Comparison of ENCODE assay signal across 22 cellular contexts in the genomic region with DNA sequence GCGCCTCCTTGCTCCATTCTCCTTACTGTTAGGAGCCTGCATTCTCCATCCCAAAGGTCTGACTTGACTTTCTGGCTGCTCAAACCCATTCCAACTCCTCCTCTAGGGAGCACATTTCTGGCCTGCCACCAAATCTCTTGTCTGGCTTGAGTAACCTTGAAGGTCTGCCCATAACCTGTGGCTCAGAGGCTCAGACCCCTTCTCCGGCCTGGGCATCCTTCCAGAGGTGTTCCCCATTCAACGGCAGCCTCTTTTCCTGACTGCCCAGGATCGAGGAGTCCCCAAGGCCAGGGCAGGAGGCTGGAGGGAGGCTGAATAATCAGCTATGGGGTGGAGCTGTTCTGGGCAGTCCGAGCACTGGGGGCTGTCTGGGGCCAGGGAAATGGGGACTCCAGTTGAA. TPM values are rescaled to one million over a fixed set of nuclear protein-coding genes. Genes with fewer than 3 reads are reported as not detected.
DNase-seq lines count a peak whose midpoint lies in the region; ATAC-seq, FAIRE-seq and TF ChIP-seq lines count a peak whose summit lies in the region.
"Had no signal": no experiment of that assay in that cellular context is flagged by ENCODE, and none has a peak within 500 bp of the region (broad histone marks: within the 10 kb centered on the region; RNA-seq: fewer than 3 reads in every experiment).

No MANE protein-coding gene starts in this region.

- H3K4me3 ChIP-seq in astrocyte (ENCODE audit: insufficient read depth, low read depth, low read length) (no peak overlapping the region), osteoblast (ENCODE audit: insufficient read depth, low read length) (no peak overlapping the region)
- H3K4me3 ChIP-seq: esophagus squamous epithelium, heart left ventricle had no signal

- no peak for TF ChIP-seq CTCF in astrocyte (IDR thresholded peaks at IDR 0.05; ENCODE audit: insufficient read depth, low read depth, low read length)
- no peak for TF ChIP-seq CTCF in osteoblast (IDR thresholded peaks at IDR 0.05; ENCODE audit: extremely low read depth, low read depth, low read length)

- CTCF ChIA-PET in activated CD4-positive, alpha-beta T cell treated with anti-CD3 and anti-CD28 coated beads for 36 hours (lab: Charles Lee), result interaction anchor here (1.0 to 1.2 kb wide), 2 partner anchors 11 to 19 kb away, joined by 3 read pairs; no protein-coding TSS in a partner anchor

- peaks cover 50% of the 10 kb centered on the region for H3K4me1 Mint-ChIP-seq in activated CD4-positive, alpha-beta T cell treated with anti-CD3 and anti-CD28 coated beads for 36 hours
- H3K4me1 Mint-ChIP-seq in IgD-negative memory B cell (peaks cover 12 to 31% (median 29%) of the 10 kb centered on the region in 3 donors), astrocyte (ENCODE audit: low read depth, unreplicated experiment) (peaks cover 7% of the 10 kb centered on the region)

- intact Hi-C loops in activated CD4-positive, alpha-beta T cell treated with anti-CD3 and anti-CD28 coated beads for 36 hours (cut with DNase I, micrococcal nuclease), result loop anchor here in 1 of 2 experiments (5.0 kb wide), 1 partner anchor 722 kb away; no protein-coding TSS in a partner anchor

- no peak overlapping the region for H3K9ac ChIP-seq in astrocyte (ENCODE audit: low read length)

- H3K9me3 Mint-ChIP-seq in activated CD4-positive, alpha-beta T cell treated with anti-CD3 and anti-CD28 coated beads for 36 hours (ENCODE audit: low read depth), result no peaks in the 10 kb centered on the region
- H3K9me3 Mint-ChIP-seq in IgD-negative memory B cell (no peaks in the 10 kb centered on the region), astrocyte (ENCODE audit: unreplicated experiment) (no peaks in the 10 kb centered on the region)

- H3K4me1 ChIP-seq in astrocyte (ENCODE audit: insufficient read depth, low read length), result peaks cover 10% of the 10 kb centered on the region
- peaks cover 13% of the 10 kb centered on the region for H3K4me1 ChIP-seq in osteoblast (ENCODE audit: insufficient read depth, low read length)

- H3K27me3 Mint-ChIP-seq in activated CD4-positive, alpha-beta T cell treated with anti-CD3 and anti-CD28 coated beads for 36 hours, result no peaks in the 10 kb centered on the region
- H3K27me3 Mint-ChIP-seq in IgD-negative memory B cell (no peaks in the 10 kb centered on the region), astrocyte (ENCODE audit: low read depth, unreplicated experiment) (no peaks in the 10 kb centered on the region)

- peaks cover 27% of the 10 kb centered on the region for H3K36me3 Mint-ChIP-seq in activated CD4-positive, alpha-beta T cell treated with anti-CD3 and anti-CD28 coated beads for 36 hours (ENCODE audit: low read depth)
- H3K36me3 Mint-ChIP-seq in IgD-negative memory B cell (no peaks in the 10 kb centered on the region), astrocyte (ENCODE audit: low read depth, unreplicated experiment) (peaks cover 16% of the 10 kb centered on the region)

- no peak for FAIRE-seq in astrocyte (lab: Jason Lieb, UNC)
- FAIRE-seq: A204.1, GM12892, kidney, RCC 7860 had no signal

- H3K27me3 ChIP-seq in astrocyte (ENCODE audit: insufficient read depth, low read length) (no peaks in the 10 kb centered on the region), osteoblast (ENCODE audit: insufficient read depth, low read length) (no peaks in the 10 kb centered on the region)
- H3K27me3 ChIP-seq: esophagus squamous epithelium, heart left ventricle had no signal

- DNase-seq in activated CD4-positive, alpha-beta T cell treated with anti-CD3 and anti-CD28 coated beads for 36 hours, result no peak
- no peak for DNase-seq in activated CD4-positive, alpha-beta T cell treated with anti-CD3 and anti-CD28 coated beads, Interleukin-2, amount 50 U/mL, for 4 hours
- no peak for DNase-seq in astrocyte (ENCODE audit: low read depth)
- peak; percentile 43 for DNase-seq in osteoblast (ENCODE audit: insufficient read length, low spot score, missing footprints)
- DNase-seq in stimulated activated naive CD4-positive, alpha-beta T cell treated with Interleukin-2 at 50 U/mL for 16 hours (lab: John Stamatoyannopoulos, UW), result no peak
- DNase-seq in NCI-H187 (lab: John Stamatoyannopoulos, UW), result no peak
- DNase-seq: esophagus squamous epithelium, HCEC 1CT, heart left ventricle, kidney, mesendoderm, MM.1S, NCI-H748 treated with DMSO at 0.1 percent for 48 hours, trophoblast cell had no signal

- POLR2A ChIA-PET in activated CD4-positive, alpha-beta T cell treated with anti-CD3 and anti-CD28 coated beads for 36 hours (lab: Charles Lee), result no interaction called here

- ATAC-seq in activated CD4-positive, alpha-beta T cell treated with anti-CD3 and anti-CD28 coated beads for 36 hours, result no peak
- ATAC-seq in activated CD4-positive, CD25-positive, alpha-beta regulatory T cell treated with anti-CD3 and anti-CD28 coated beads, Interleukin-2, amount 50 U/mL, for 24 hours, result no peak
- ATAC-seq: heart left ventricle had no signal

- no peak overlapping the region for H2AFZ ChIP-seq in astrocyte (ENCODE audit: low read depth, low read length)
- H2AFZ ChIP-seq in osteoblast (ENCODE audit: low read length), result no peak overlapping the region

- no peaks in the 10 kb centered on the region for H3K36me3 ChIP-seq in astrocyte (ENCODE audit: insufficient read depth, low read length)
- H3K36me3 ChIP-seq in osteoblast (ENCODE audit: insufficient read depth, low read length), result peaks cover 26% of the 10 kb centered on the region

- H3K79me2 ChIP-seq in astrocyte (ENCODE audit: insufficient read depth, low read length) (peaks cover 29% of the 10 kb centered on the region), osteoblast (ENCODE audit: insufficient read depth, low read length) (peaks cover 31% of the 10 kb centered on the region)

- H3K27ac Mint-ChIP-seq in activated CD4-positive, alpha-beta T cell treated with anti-CD3 and anti-CD28 coated beads for 36 hours, result no peak overlapping the region
- H3K27ac Mint-ChIP-seq in IgD-negative memory B cell (peak overlapping the region; percentile 12 to 63 (median 57)), astrocyte (ENCODE audit: unreplicated experiment) (no peak overlapping the region)

- H3K4me3 Mint-ChIP-seq in activated CD4-positive, alpha-beta T cell treated with anti-CD3 and anti-CD28 coated beads for 36 hours, result peak overlapping the region; percentile 89
- H3K4me3 Mint-ChIP-seq in IgD-negative memory B cell (peak overlapping the region; percentile 44 to 84 (median 72)), astrocyte (ENCODE audit: unreplicated experiment) (peak overlapping the region; percentile 70)

- peaks cover 22% of the 10 kb centered on the region for H4K20me1 ChIP-seq in astrocyte (ENCODE audit: insufficient read depth, low read length)
- H4K20me1 ChIP-seq in osteoblast (ENCODE audit: insufficient read depth, low read length), result peaks cover 9% of the 10 kb centered on the region

- H3K9me3 ChIP-seq in astrocyte (ENCODE audit: insufficient read depth, low read depth, low read length) (no peaks in the 10 kb centered on the region), osteoblast (ENCODE audit: low read depth, low read length) (no peaks in the 10 kb centered on the region)
- H3K9me3 ChIP-seq: esophagus squamous epithelium, heart left ventricle had no signal

- H3K4me2 ChIP-seq in astrocyte (ENCODE audit: low read length) (no peak overlapping the region), osteoblast (ENCODE audit: insufficient read depth, low read length) (no peak overlapping the region)

- no peak overlapping the region for H3K27ac ChIP-seq in astrocyte (ENCODE audit: low read depth, low read length)
- H3K27ac ChIP-seq in osteoblast (ENCODE audit: low read depth, low read length), result no peak overlapping the region
- H3K27ac ChIP-seq: esophagus squamous epithelium, heart left ventricle, VCaP had no signal

RNA-seq across cellular contexts. Expression of a gene that starts 2.2 kb away (rescaled TPM):
- 10 to 100 TPM; 28.8 to 30.0 TPM for total RNA-seq in activated CD4-positive, alpha-beta T cell treated with anti-CD3 and anti-CD28 coated beads for 36 hours
- polyA plus RNA-seq in IgD-negative memory B cell, result 12.0 TPM
- total RNA-seq in astrocyte (9.2 and 9.4 TPM in 2 replicates), osteoblast (7.6 and 10.3 TPM in 2 replicates)

RNA-seq across cellular contexts. Expression of a gene that starts 7.7 kb away (rescaled TPM):
- total RNA-seq in activated CD4-positive, alpha-beta T cell treated with anti-CD3 and anti-CD28 coated beads for 36 hours, result 100 to 1,000 TPM; 199 to 227 TPM
- 546 TPM for polyA plus RNA-seq in IgD-negative memory B cell
- total RNA-seq in astrocyte (157 and 159 TPM in 2 replicates), osteoblast (161 and 169 TPM in 2 replicates)

RNA-seq across cellular contexts. Expression of a gene that starts 9.9 kb away (rescaled TPM):
- total RNA-seq in activated CD4-positive, alpha-beta T cell treated with anti-CD3 and anti-CD28 coated beads for 36 hours, result 100 to 1,000 TPM in 1 of 2 experiments, 10 to 100 TPM in 1; 83.2 to 123 TPM
- 341 TPM for polyA plus RNA-seq in IgD-negative memory B cell
- total RNA-seq in astrocyte (0.16 TPM in 1 of 2 replicates, not detected in the other), osteoblast (not detected in 2 replicates)

RNA-seq across cellular contexts. Expression of a gene that starts 20.6 kb away (rescaled TPM):
- total RNA-seq in activated CD4-positive, alpha-beta T cell treated with anti-CD3 and anti-CD28 coated beads for 36 hours, result under 1 TPM; 0.09 to 0.27 TPM
- polyA plus RNA-seq in IgD-negative memory B cell, result 5.1 TPM
- 17.4 and 17.6 TPM in 2 replicates for total RNA-seq in astrocyte
- total RNA-seq in osteoblast, result 6.2 and 6.9 TPM in 2 replicates

RNA-seq across cellular contexts. Expression of a gene that starts 21.5 kb away (rescaled TPM):
- total RNA-seq in activated CD4-positive, alpha-beta T cell treated with anti-CD3 and anti-CD28 coated beads for 36 hours, result 1 to 10 TPM; 1.5 to 1.6 TPM
- 2.4 TPM for polyA plus RNA-seq in IgD-negative memory B cell
- 0.10 and 0.23 TPM in 2 replicates for total RNA-seq in astrocyte
- under 0.01 TPM in 2 replicates for total RNA-seq in osteoblast
- total RNA-seq: G401, HT1080 had no signal

Comparison
In these comparisons a context has a peak if more than half of its experiments do, and no peak if none do; other contexts are left out.
1. H3K27ac Mint-ChIP-seq: peak in IgD-negative memory B cell (3 of 3); none in activated CD4-positive, alpha-beta T cell treated with anti-CD3 and anti-CD28 coated beads for 36 hours (single experiment) and astrocyte (single experiment).
2. RNA of a gene that starts 9.9 kb away (total RNA-seq): 83.2 to 123 TPM in activated CD4-positive, alpha-beta T cell treated with anti-CD3 and anti-CD28 coated beads for 36 hours; 0.16 TPM in astrocyte and not detected in osteoblast; every median in the first group is over 10 times any median in the second.
3. Peak in every context shown above with its lines, with median percentiles within 50 percentile points of each other: H3K4me3 Mint-ChIP-seq.